Comparison of ENCODE assay signal across 9 cellular contexts in genomic region chr10:49769692-49770091, GRCh38.
"Had no signal": no experiment of that assay in that cellular context is flagged by ENCODE, and none has a peak within 500 bp of the region (broad histone marks: within the 10 kb centered on the region; RNA-seq: fewer than 3 reads in every experiment).

No MANE protein-coding gene starts in this region.

- H3K9me3 ChIP-seq: HAP-1 had no signal

- DNase-seq: H7, IMR-90, Kasumi-1, KBM-7 had no signal

- H3K4me1 ChIP-seq: HAP-1 had no signal

- H3K27ac ChIP-seq: KMS-11 had no signal

- H3K36me3 ChIP-seq: HAP-1 had no signal

- H3K4me2 ChIP-seq: KMS-11 had no signal

- FAIRE-seq: HTR-8/SVneo had no signal

- H3K27ac Mint-ChIP-seq: GM23338 had no signal

- H3K9ac ChIP-seq: KMS-11 had no signal

- H3K4me3 ChIP-seq: HAP-1 had no signal

- ATAC-seq: HCT116 had no signal
